Comparison of ENCODE assay signal across 8 cellular contexts in genomic region chr10:102420443-102420809, GRCh38. TPM values are rescaled to one million over a fixed set of nuclear protein-coding genes. Genes with fewer than 3 reads are reported as not detected.
DNase-seq lines count a peak whose midpoint lies in the region; ATAC-seq and TF ChIP-seq lines count a peak whose summit lies in the region.

No MANE protein-coding gene starts in this region.

- peak overlapping the region; percentile 95 to 97 for H3K27ac Mint-ChIP-seq in T-cell

- H3K27me3 Mint-ChIP-seq in T-cell, result peaks cover 22 to 31% of the 10 kb centered on the region in 2 donors

- H3K4me3 ChIP-seq in GM06990 (replicated peaks; ENCODE audit: low read depth, low read length) (peak overlapping the region; percentile 83), cardiac muscle cell (peak overlapping the region; percentile 55), gastrocnemius medialis (peak overlapping the region; percentile 82 to 92 (median 87))

- H3K27ac ChIP-seq in cardiac muscle cell (peak overlapping the region; percentile 86), gastrocnemius medialis (peak overlapping the region; percentile 85 to 97 (median 94))

- H3K4me3 Mint-ChIP-seq in T-cell, result peak overlapping the region; percentile 95 to 98 (median 95)

- H3K9me3 Mint-ChIP-seq in T-cell, result no peaks in the 10 kb centered on the region

- CTCF ChIA-PET in T-cell (lab: Charles Lee), result interaction anchor here in 1 of 2 donors (0.9 to 1.3 kb wide), 4 partner anchors 13 to 191 kb away, joined by 3 to 4 read pairs (median 3); no protein-coding TSS in a partner anchor

- TF ChIP-seq CTCF in GM06990 (IDR thresholded peaks at IDR 0.05; ENCODE audit: insufficient read depth, low read length, poor library complexity, severe bottlenecking) (no peak), cardiac muscle cell (IDR thresholded peaks at IDR 0.05; ENCODE audit: low read depth, low read length) (no peak), gastrocnemius medialis (IDR thresholded peaks at IDR 0.05 in 4 of 5, conservative IDR thresholded peaks at IDR 0.05 in 1 of 5) (no peak)

- POLR2A ChIA-PET in T-cell (lab: Charles Lee), result interaction anchor here (0.5 to 1.1 kb wide), 2 partner anchors 23 to 332 kb away, joined by 3 read pairs; no protein-coding TSS in a partner anchor

- H3K9me3 ChIP-seq in cardiac muscle cell (ENCODE audit: low read depth) (no peaks in the 10 kb centered on the region), gastrocnemius medialis (no peaks in the 10 kb centered on the region)

- intact Hi-C loops in gastrocnemius medialis (cut with DNase I; ENCODE audit: low total_unique reads), result loop anchor here (5.0 kb wide), 1 partner anchor 57 kb away; no protein-coding TSS in a partner anchor

- no peak for DNase-seq in GM06990 (ENCODE audit: extremely low read depth, insufficient read length)
- DNase-seq in T-cell, result no peak
- DNase-seq in cardiac muscle cell (ENCODE audit: low read depth in 1 of 2, low spot score in 1 of 2), result peak in 1 of 2 donors; percentile 94
- no peak for DNase-seq in gastrocnemius medialis
- no peak for DNase-seq in glomerular visceral epithelial cell (ENCODE audit: extremely low spot score)
- DNase-seq in RKO (ENCODE audit: low spot score), result no peak
- DNase-seq in NCI-H2081 (lab: John Stamatoyannopoulos, UW), result no peak

- H3K4me1 Mint-ChIP-seq in T-cell, result peaks cover 26 to 46% (median 36%) of the 10 kb centered on the region in 3 donors

- ATAC-seq in HG02623 (IDR thresholded peaks at IDR 0.05; ENCODE audit: unreplicated experiment) (peak; percentile 42), T-cell (replicated peaks in 1 of 4) (no peak), gastrocnemius medialis (peak in 1 of 2 donors; percentile 76)

- no peak for TF ChIP-seq POLR2A in gastrocnemius medialis (IDR thresholded peaks at IDR 0.05)

- no peaks in the 10 kb centered on the region for H3K36me3 Mint-ChIP-seq in T-cell

- H3K4me1 ChIP-seq in cardiac muscle cell (ENCODE audit: low read depth), result peaks cover 19% of the 10 kb centered on the region
- H3K4me1 ChIP-seq in gastrocnemius medialis, result peaks cover 27 to 30% of the 10 kb centered on the region in 2 donors

- peaks cover 5% of the 10 kb centered on the region for H3K36me3 ChIP-seq in GM06990 (ENCODE audit: control insufficient read depth, insufficient read depth, low read length)
- H3K36me3 ChIP-seq in cardiac muscle cell, result peaks cover 7% of the 10 kb centered on the region
- no peaks in the 10 kb centered on the region for H3K36me3 ChIP-seq in gastrocnemius medialis

- in situ Hi-C loops in gastrocnemius medialis (cut with MboI; ENCODE audit: low sequenced_read_pairs in 4 of 4), result no loop called here

- no peaks in the 10 kb centered on the region; the same call in 1 of the 2 replicates for H3K27me3 ChIP-seq in GM06990 (replicated peaks; ENCODE audit: control insufficient read depth, insufficient read depth, low read length)
- no peaks in the 10 kb centered on the region for H3K27me3 ChIP-seq in cardiac muscle cell
- H3K27me3 ChIP-seq in gastrocnemius medialis, result peaks cover 25 to 35% (median 27%) of the 10 kb centered on the region in 3 donors

RNA-seq across cellular contexts. Expression of gene FBXL15, which starts 0.2 kb away (rescaled TPM):
- 10 to 100 TPM; 13.3 to 30.4 (median 23.7) TPM for total RNA-seq in T-cell
- total RNA-seq in cardiac muscle cell, result 36.3 and 46.6 TPM in 2 replicates
- 40.9 and 46.3 TPM in 2 replicates for polyA plus RNA-seq in cardiac muscle cell
- total RNA-seq in gastrocnemius medialis, result 10 to 100 TPM; 14.2 to 34.8 (median 21.0) TPM

RNA-seq across cellular contexts. Expression of gene PSD, which starts 1.8 kb away (rescaled TPM):
- total RNA-seq in T-cell (10 to 100 TPM in 2 of 5 donors, 1 to 10 TPM in 3; 8.7 to 11.8 (median 8.8) TPM), cardiac muscle cell (19.8 and 24.7 TPM in 2 replicates), gastrocnemius medialis (1 to 10 TPM in 1 of 4 donors, under 1 TPM in 1, not detected in 2; 0.35 to 2.6 TPM)
- polyA plus RNA-seq in cardiac muscle cell, result 13.2 and 18.5 TPM in 2 replicates

RNA-seq across cellular contexts. Expression of gene CUEDC2, which starts 11.9 kb away (rescaled TPM):
- 10 to 100 TPM; 32.2 to 41.4 (median 37.8) TPM for total RNA-seq in T-cell
- 113 and 134 TPM in 2 replicates for total RNA-seq in cardiac muscle cell
- polyA plus RNA-seq in cardiac muscle cell, result 190 and 193 TPM in 2 replicates
- total RNA-seq in gastrocnemius medialis, result 10 to 100 TPM; 51.6 to 83.1 (median 70.2) TPM

RNA-seq across cellular contexts. Expression of gene NFKB2, which starts 24.9 kb away (rescaled TPM):
- 100 to 1,000 TPM in 4 of 5 donors, 10 to 100 TPM in 1; 94.1 to 229 (median 124) TPM for total RNA-seq in T-cell
- total RNA-seq in cardiac muscle cell, result 21.5 and 29.8 TPM in 2 replicates
- 10.6 and 10.8 TPM in 2 replicates for polyA plus RNA-seq in cardiac muscle cell
- 10 to 100 TPM in 3 of 4 donors, 1 to 10 TPM in 1; 8.6 to 17.3 (median 12.8) TPM for total RNA-seq in gastrocnemius medialis

RNA-seq across cellular contexts. Expression of gene C10orf95, which starts 30.9 kb away (rescaled TPM):
- total RNA-seq in T-cell, result under 1 TPM in 4 of 5 donors, not detected in 1; 0.23 to 0.92 (median 0.55) TPM
- total RNA-seq in cardiac muscle cell, result not detected in 2 replicates
- 1.7 and 2.0 TPM in 2 replicates for polyA plus RNA-seq in cardiac muscle cell
- total RNA-seq in gastrocnemius medialis, result not detected
